ENCODE assay signal across 8 cellular contexts in genomic region chr11:115912484-115912945, GRCh38.
DNase-seq lines count a peak whose midpoint lies in the region; ATAC-seq and TF ChIP-seq lines count a peak whose summit lies in the region.

No MANE protein-coding gene starts in this region.

- no peaks in the 10 kb centered on the region for H3K36me3 ChIP-seq in ascending aorta

- DNase-seq in DMS79 (lab: John Stamatoyannopoulos, UW) (peak; percentile 83), NCI-H2171 treated with DMSO at 0.1 percent for 48 hours (lab: John Stamatoyannopoulos, UW) (peak; percentile 71), islet precursor cell (peak; percentile 67), ascending aorta (ENCODE audit: low spot score in 2 of 2) (no peak), activated gamma-delta T cell (lab: John Stamatoyannopoulos, UW) (no peak), foreskin fibroblast (no peak)

- H3K27ac ChIP-seq in ascending aorta, result no peak overlapping the region

- TF ChIP-seq CTCF in ascending aorta (IDR thresholded peaks at IDR 0.05) (no peak), foreskin fibroblast (IDR thresholded peaks at IDR 0.05; ENCODE audit: low read depth, low read length) (no peak)

- intact Hi-C loops in ascending aorta (cut with DNase I), result no loop called here

- peak; percentile 53 for ATAC-seq in GM21515 (IDR thresholded peaks at IDR 0.05; ENCODE audit: unreplicated experiment)
- ATAC-seq in HG02571 (IDR thresholded peaks at IDR 0.05; ENCODE audit: unreplicated experiment), result no peak

- no peaks in the 10 kb centered on the region for H3K4me1 ChIP-seq in ascending aorta

- no peaks in the 10 kb centered on the region for H3K9me3 ChIP-seq in ascending aorta

- H3K4me3 ChIP-seq in ascending aorta (no peak overlapping the region), foreskin fibroblast (ENCODE audit: low read depth in 1 of 2, low read length in 2 of 2) (no peak overlapping the region)

- H3K27me3 ChIP-seq in ascending aorta, result no peaks in the 10 kb centered on the region

Comparison
In these comparisons a context has a peak if more than half of its experiments do, and no peak if none do; other contexts are left out.
1. DNase-seq: peak in DMS79 (single experiment), NCI-H2171 treated with DMSO at 0.1 percent for 48 hours (single experiment) and islet precursor cell (single experiment); none in ascending aorta (0 of 2), activated gamma-delta T cell (single experiment) and foreskin fibroblast (0 of 2).